ENCODE assay signal across 8 cellular contexts in genomic region chr20:4064118-4064962, GRCh38. TPM values are rescaled to one million over a fixed set of nuclear protein-coding genes. Genes with fewer than 3 reads are reported as not detected.
DNase-seq lines count a peak whose midpoint lies in the region; FAIRE-seq and TF ChIP-seq lines count a peak whose summit lies in the region.

No MANE protein-coding gene starts in this region.

- FAIRE-seq in bronchial epithelial cell (lab: Jason Lieb, UNC): no peak

- no peaks in the 10 kb centered on the region for H3K27me3 ChIP-seq in bronchial epithelial cell (ENCODE audit: control insufficient read depth, insufficient read depth, low read length)

- H3K36me3 ChIP-seq in bronchial epithelial cell (ENCODE audit: control insufficient read depth, insufficient read depth, low read length): no peaks in the 10 kb centered on the region

- H3K4me3 ChIP-seq in bronchial epithelial cell (ENCODE audit: low read depth, low read length): no peak overlapping the region

- DNase-seq in COR-L47 (lab: John Stamatoyannopoulos, UW) (peak; percentile 9), NCI-H1105 treated with DMSO at 0.1 percent for 48 hours (lab: John Stamatoyannopoulos, UW) (peak; percentile 66), bronchial epithelial cell (ENCODE audit: low read depth) (peak; percentile 74), left kidney (ENCODE audit: low read depth, low spot score) (peak; percentile 82), substantia nigra (lab: John Stamatoyannopoulos, UW) (peak in 42 of 49 donors; percentile 10 to 83 (median 48)), NCI-H2107 treated with DMSO at 0.1 percent for 48 hours (lab: John Stamatoyannopoulos, UW; ENCODE audit: unreplicated experiment) (no peak), NCI-H2227 (lab: John Stamatoyannopoulos, UW; ENCODE audit: unreplicated experiment) (no peak)
- DNase-seq in stimulated activated CD4-positive, alpha-beta T cell treated with anti-CD3 and anti-CD28 coated beads, Interleukin-4, amount 100 ng/mL, for 1 hour: no peak

- H3K27ac ChIP-seq in substantia nigra (ENCODE audit: low read depth, low read length, poor library complexity, severe bottlenecking): peak overlapping the region; percentile 10

- no peak for TF ChIP-seq CTCF in bronchial epithelial cell (IDR thresholded peaks at IDR 0.05; ENCODE audit: insufficient read depth, low read length, severe bottlenecking)

RNA-seq across cellular contexts. Expression of gene RNF24, which starts 49.0 kb away (rescaled TPM):
- total RNA-seq in bronchial epithelial cell: 1.3 and 2.3 TPM in 2 replicates

Comparison
In these comparisons a context has a peak if more than half of its experiments do, and no peak if none do; other contexts are left out.
1. DNase-seq: peak in COR-L47 (single experiment), NCI-H1105 treated with DMSO at 0.1 percent for 48 hours (single experiment), bronchial epithelial cell (single experiment), left kidney (single experiment) and substantia nigra (42 of 49); none in stimulated activated CD4-positive, alpha-beta T cell treated with anti-CD3 and anti-CD28 coated beads, Interleukin-4, amount 100 ng/mL, for 1 hour (single experiment), NCI-H2107 treated with DMSO at 0.1 percent for 48 hours (single experiment) and NCI-H2227 (single experiment).